8 cellular contexts compared by ENCODE assay signal in genomic region chr19:24035261-24035880, GRCh38. TPM values are rescaled to one million over a fixed set of nuclear protein-coding genes. Genes with fewer than 3 reads are reported as not detected.
DNase-seq lines count a peak whose midpoint lies in the region; ATAC-seq and TF ChIP-seq lines count a peak whose summit lies in the region.
"Not testable (repeated sequence)": the region's sequence is repeated elsewhere in the genome, so short reads cannot be mapped to it uniquely, and the experiment has no call there.

No MANE protein-coding gene starts in this region.

- not testable (repeated sequence) for H3K9me2 ChIP-seq in GM23338 (ENCODE audit: insufficient read depth)

- H3K4me3 Mint-ChIP-seq in GM23338: peak overlapping the region; percentile 100
- peak overlapping the region; percentile 94 for H3K4me3 Mint-ChIP-seq in activated T-helper 17 cell treated with anti-CD3 and anti-CD28 coated beads, Interleukin-2, amount 50 U/mL, for 72 hours
- peak overlapping the region; percentile 18 to 100 (median 100) for H3K4me3 Mint-ChIP-seq in naive B cell

- H3K4me2 ChIP-seq in GM23338 (peak overlapping the region; percentile 96), skeletal muscle satellite cell (ENCODE audit: low read length) (peak overlapping the region; percentile 80)

- H3K9me3 ChIP-seq in heart right ventricle; skeletal muscle satellite cell (replicated peaks; ENCODE audit: low read length): not testable (repeated sequence)

- H3K27me3 ChIP-seq in ACC112 (ENCODE audit: insufficient read depth, low read length); GM23338 (ENCODE audit: insufficient read depth); dorsolateral prefrontal cortex; heart right ventricle; skeletal muscle satellite cell (ENCODE audit: control insufficient read depth, insufficient read depth, low read length): not testable (repeated sequence)

- peaks cover 58% of the 10 kb centered on the region for H3K36me3 Mint-ChIP-seq in GM23338 (ENCODE audit: low read depth)
- peaks cover 43% of the 10 kb centered on the region for H3K36me3 Mint-ChIP-seq in activated T-helper 17 cell treated with anti-CD3 and anti-CD28 coated beads, Interleukin-2, amount 50 U/mL, for 72 hours (ENCODE audit: low read depth)
- not testable (repeated sequence) for H3K36me3 Mint-ChIP-seq in naive B cell

- peaks cover 24% of the 10 kb centered on the region for H3K4me1 Mint-ChIP-seq in GM23338
- H3K4me1 Mint-ChIP-seq in activated T-helper 17 cell treated with anti-CD3 and anti-CD28 coated beads, Interleukin-2, amount 50 U/mL, for 72 hours: peaks cover 27% of the 10 kb centered on the region
- H3K4me1 Mint-ChIP-seq in naive B cell: peaks cover 43 to 52% (median 49%) of the 10 kb centered on the region in 3 donors

- peak overlapping the region; percentile 87 for H3K4me3 ChIP-seq in ACC112 (ENCODE audit: low read depth, low read length)
- peak overlapping the region; percentile 94 for H3K4me3 ChIP-seq in GM23338
- peak overlapping the region in 55 of 59 donors; percentile 2 to 98 (median 88) for H3K4me3 ChIP-seq in dorsolateral prefrontal cortex
- H3K4me3 ChIP-seq in heart right ventricle: peak overlapping the region in 7 of 10 donors; percentile 9 to 93 (median 75)
- H3K4me3 ChIP-seq in skeletal muscle satellite cell (ENCODE audit: low read length): peak overlapping the region; percentile 100

- not testable (repeated sequence) for TF ChIP-seq CTCF in GM23338 (conservative IDR thresholded peaks at IDR 0.05; ENCODE audit: low read depth in 2 of 2); RWPE1 (conservative IDR thresholded peaks at IDR 0.05; ENCODE audit: low read depth); dorsolateral prefrontal cortex (IDR thresholded peaks at IDR 0.05 in 54 of 56, conservative IDR thresholded peaks at IDR 0.05 in 2 of 56; ENCODE audit: low read depth in 1 of 56, partially characterized antibody in 56 of 56); heart right ventricle (IDR thresholded peaks at IDR 0.05)

- not testable (repeated sequence) for DNase-seq in GM23338 (ENCODE audit: low spot score); RWPE1 (ENCODE audit: low spot score); dorsolateral prefrontal cortex; heart right ventricle
- peak; percentile 11 for DNase-seq in naive B cell

- not testable (repeated sequence) for H3F3A ChIP-seq in GM23338 (replicated peaks; ENCODE audit: low read depth)

- not testable (repeated sequence) for ATAC-seq in GM23338; activated T-helper 17 cell treated with anti-CD3 and anti-CD28 coated beads, Interleukin-2, amount 50 U/mL, for 72 hours (replicated peaks); heart right ventricle; naive B cell (ENCODE audit: low read depth in 2 of 2)

- intact Hi-C loops in dorsolateral prefrontal cortex (cut with DNase I) (loop anchor here in 1 of 2 donors (10.0 kb wide), 1 partner anchor 121 kb away; the partner anchor contains the start of gene ZNF726), heart right ventricle (cut with DNase I) (loop anchor here in 2 of 10 donors (10.0 kb wide), 3 partner anchors 271 to 641 kb away; partner anchors contain the start of genes ZNF675 (in 1 of the 2) and ZNF91 (in 1 of the 2))

- not testable (repeated sequence) for H3K9ac ChIP-seq in skeletal muscle satellite cell (ENCODE audit: low read depth, low read length)

- CTCF ChIA-PET in RWPE1 (lab: Yijun Ruan, JAX): interaction anchor here (0.7 kb wide), 1 partner anchor 46 kb away, joined by 3 read pairs; no protein-coding TSS in a partner anchor

- H3K79me2 ChIP-seq in ACC112 (ENCODE audit: control insufficient read depth, insufficient read depth, low read length, unreplicated experiment) (peaks cover 55% of the 10 kb centered on the region), GM23338 (replicated peaks; ENCODE audit: insufficient read depth) (peaks cover 68% of the 10 kb centered on the region)

- H3K27me3 Mint-ChIP-seq in GM23338 (ENCODE audit: insufficient read depth, low read depth, poor library complexity): peaks cover 12% of the 10 kb centered on the region
- not testable (repeated sequence) for H3K27me3 Mint-ChIP-seq in activated T-helper 17 cell treated with anti-CD3 and anti-CD28 coated beads, Interleukin-2, amount 50 U/mL, for 72 hours; naive B cell

- POLR2A ChIA-PET in RWPE1 (lab: Yijun Ruan, JAX; ENCODE audit: low non-redundant PET): not testable (repeated sequence)

- not testable (repeated sequence) for H3K27ac ChIP-seq in ACC112 (ENCODE audit: low read depth, low read length); GM23338 (ENCODE audit: low read depth)
- peak overlapping the region; percentile 98 for H3K27ac ChIP-seq in RWPE1
- peak overlapping the region in 9 of 59 donors; percentile 87 to 97 (median 95) for H3K27ac ChIP-seq in dorsolateral prefrontal cortex
- H3K27ac ChIP-seq in heart right ventricle: peak overlapping the region in 1 of 10 donors; percentile 90

- H2AFZ ChIP-seq in ACC112 (ENCODE audit: low read length, unreplicated experiment); GM23338: not testable (repeated sequence)

- not testable (repeated sequence) for H3K9me3 Mint-ChIP-seq in GM23338; activated T-helper 17 cell treated with anti-CD3 and anti-CD28 coated beads, Interleukin-2, amount 50 U/mL, for 72 hours; naive B cell

- peaks cover 48% of the 10 kb centered on the region for H4K20me1 ChIP-seq in GM23338 (replicated peaks; ENCODE audit: insufficient read depth)

- WGBS in heart right ventricle, 2 donors: 85 to 91% methylated on average over 12 of the region's 12 CpGs

- H3K27ac Mint-ChIP-seq in GM23338 (peak overlapping the region; percentile 81; the same call in 1 of the 2 replicates), naive B cell (peak overlapping the region in 4 of 6 donors; percentile 23 to 77 (median 66))
- H3K27ac Mint-ChIP-seq in activated T-helper 17 cell treated with anti-CD3 and anti-CD28 coated beads, Interleukin-2, amount 50 U/mL, for 72 hours: peak overlapping the region; percentile 74

- H3K4me1 ChIP-seq in ACC112 (ENCODE audit: control insufficient read depth, insufficient read depth, low read length, unreplicated experiment); skeletal muscle satellite cell (ENCODE audit: control insufficient read depth, insufficient read depth, low read length): not testable (repeated sequence)
- H3K4me1 ChIP-seq in GM23338 (ENCODE audit: insufficient read depth) (peaks cover 31% of the 10 kb centered on the region), heart right ventricle (peaks cover 4 to 43% (median 29%) of the 10 kb centered on the region in 9 donors)

- H3K36me3 ChIP-seq in ACC112 (ENCODE audit: insufficient read depth, low read length) (peaks cover 11% of the 10 kb centered on the region; the same call in 1 of the 2 replicates), GM23338 (ENCODE audit: insufficient read depth) (peaks cover 19% of the 10 kb centered on the region), heart right ventricle (peaks cover 0 to 46% (median 10%) of the 10 kb centered on the region in 9 donors), skeletal muscle satellite cell (ENCODE audit: insufficient read depth, low read length) (peaks cover 27% of the 10 kb centered on the region)

RNA-seq across cellular contexts. Expression of gene ZNF254, which starts 51.6 kb away (rescaled TPM):
- total RNA-seq in GM23338 (2014; rRNA removed; shearing (Covaris generic)): 44.0 and 45.6 TPM in 2 replicates
- polyA plus RNA-seq in GM23338 (2016; fragmentation: Nextera tagmentation; extraction: Ambion mirVana) (13.1 and 14.4 TPM in 2 replicates), heart right ventricle (1 to 10 TPM; 2.3 to 7.1 TPM), naive B cell (ENCODE audit: low read depth in 6 of 6) (10 to 100 TPM in 5 of 6 donors, 1 to 10 TPM in 1; 6.6 to 13.1 (median 11.2) TPM)
- total RNA-seq in activated T-helper 17 cell treated with anti-CD3 and anti-CD28 coated beads, Interleukin-2, amount 50 U/mL, for 72 hours: 10 to 100 TPM in 1 of 2 donors, 1 to 10 TPM in 1; 9.6 to 10.2 TPM
- total RNA-seq in dorsolateral prefrontal cortex (10 to 100 TPM; 19.9 to 40.9 (median 31.2) TPM), heart right ventricle (10 to 100 TPM in 7 of 10 donors, 1 to 10 TPM in 3; 7.2 to 14.5 (median 11.7) TPM)
- total RNA-seq in skeletal muscle satellite cell (2012; rRNA removed): 9.6 TPM in 2 replicates
